15 cellular contexts compared by ENCODE assay signal in genomic region chr15:74050127-74050526, GRCh38. TPM values are rescaled to one million over a fixed set of nuclear protein-coding genes. Genes with fewer than 3 reads are reported as not detected.
DNase-seq lines count a peak whose midpoint lies in the region; TF ChIP-seq lines count a peak whose summit lies in the region.
"Had no signal": no experiment of that assay in that cellular context is flagged by ENCODE, and none has a peak within 500 bp of the region (broad histone marks: within the 10 kb centered on the region; RNA-seq: fewer than 3 reads in every experiment).

No MANE protein-coding gene starts in this region.

- H3K79me2 ChIP-seq in osteoblast (ENCODE audit: insufficient read depth, low read length) = no peaks in the 10 kb centered on the region

- H3K36me3 Mint-ChIP-seq in HFFc6 (ENCODE audit: low read depth) = no peaks in the 10 kb centered on the region
- H3K36me3 Mint-ChIP-seq in chondrocyte (ENCODE audit: low read depth) = no peaks in the 10 kb centered on the region
- H3K36me3 Mint-ChIP-seq: stimulated activated effector memory CD8-positive, alpha-beta T cell treated with anti-CD3 and anti-CD28 coated beads, Interleukin-12 subunit alpha, Interleukin-12 subunit beta, amount 100 ng/mL, for 72 hours had no signal

- H3K4me3 ChIP-seq in A673 (ENCODE audit: low read depth, low read length, poor library complexity, severe bottlenecking) (no peak overlapping the region), osteoblast (ENCODE audit: insufficient read depth, low read length) (no peak overlapping the region), brain microvascular endothelial cell (ENCODE audit: low read depth, low read length) (no peak overlapping the region)
- H3K4me3 ChIP-seq: BLaER1 treated with 17β-estradiol and CSF1 and Interleukin-3, amounts not matched to agents 10 nM and 100 nM had no signal

- H3K36me3 ChIP-seq in A673 (ENCODE audit: insufficient read depth, low read length, poor library complexity, severe bottlenecking) (no peaks in the 10 kb centered on the region), osteoblast (ENCODE audit: insufficient read depth, low read length) (no peaks in the 10 kb centered on the region), brain microvascular endothelial cell (replicated peaks) (no peaks in the 10 kb centered on the region)
- H3K36me3 ChIP-seq: BLaER1 treated with 17β-estradiol and CSF1 and Interleukin-3, amounts not matched to agents 10 nM and 100 nM had no signal

- in situ Hi-C loops in brain microvascular endothelial cell (cut with HindIII; ENCODE audit: low pct_ligation_motif_present, low sequenced_read_pairs) = no loop called here

- H3K9me3 ChIP-seq in A673 (ENCODE audit: low read depth, low read length, poor library complexity, severe bottlenecking) (no peaks in the 10 kb centered on the region), osteoblast (ENCODE audit: low read depth, low read length) (no peaks in the 10 kb centered on the region)
- H3K9me3 ChIP-seq: BLaER1 treated with 17β-estradiol and CSF1 and Interleukin-3, amounts not matched to agents 10 nM and 100 nM had no signal

- POLR2A ChIA-PET in A673 (lab: Charles Lee; ENCODE audit: low non-redundant PET) = no interaction called here

- CTCF ChIA-PET in A673 (lab: Charles Lee) = interaction anchor here (2.2 kb wide), 1 partner anchor 77 kb away, joined by 18 read pairs; no protein-coding TSS in a partner anchor

- H3K27ac Mint-ChIP-seq in HFFc6 (peak overlapping the region; percentile 86), chondrocyte (ENCODE audit: unreplicated experiment) (peak overlapping the region; percentile 8)
- H3K27ac Mint-ChIP-seq: stimulated activated effector memory CD8-positive, alpha-beta T cell treated with anti-CD3 and anti-CD28 coated beads, Interleukin-12 subunit alpha, Interleukin-12 subunit beta, amount 100 ng/mL, for 72 hours had no signal

- H4K20me1 ChIP-seq in osteoblast (ENCODE audit: insufficient read depth, low read length) = no peaks in the 10 kb centered on the region

- no TSS peak for BruUV-seq in A673 (replicated peaks; lab: Mats Ljungman, UMichigan)

- H3K9me3 Mint-ChIP-seq in HFFc6 (no peaks in the 10 kb centered on the region), chondrocyte (ENCODE audit: low read depth) (no peaks in the 10 kb centered on the region)
- H3K9me3 Mint-ChIP-seq: dendritic cell treated with granulocyte-macrophage colony-stimulating factor and Interleukin-4, amounts not matched to agents 40 ng/mL and 50 ng/mL, for 4 days; stimulated activated effector memory CD8-positive, alpha-beta T cell treated with anti-CD3 and anti-CD28 coated beads, Interleukin-12 subunit alpha, Interleukin-12 subunit beta, amount 100 ng/mL, for 72 hours had no signal

- H3K27ac ChIP-seq in A673 (ENCODE audit: low read depth, low read length, poor library complexity, severe bottlenecking) (no peak overlapping the region), osteoblast (ENCODE audit: low read depth, low read length) (peak overlapping the region; percentile 81), brain microvascular endothelial cell (no peak overlapping the region)

- H2AFZ ChIP-seq in osteoblast (ENCODE audit: low read length) = no peak overlapping the region

- H3K27me3 ChIP-seq in A673 (replicated peaks; ENCODE audit: insufficient read depth, low read depth, low read length, poor library complexity) (no peaks in the 10 kb centered on the region), osteoblast (ENCODE audit: insufficient read depth, low read length) (no peaks in the 10 kb centered on the region), brain microvascular endothelial cell (replicated peaks) (no peaks in the 10 kb centered on the region)
- H3K27me3 ChIP-seq: BLaER1 treated with 17β-estradiol and CSF1 and Interleukin-3, amounts not matched to agents 10 nM and 100 nM had no signal

- no peak overlapping the region for H3K4me2 ChIP-seq in osteoblast (ENCODE audit: insufficient read depth, low read length)

- intact Hi-C loops in A673 (cut with micrococcal nuclease; ENCODE audit: unreplicated experiment) = no loop called here

- DNase-seq in A673 (ENCODE audit: low spot score) (peak; percentile 44), HFFc6 (no peak), chondrocyte (ENCODE audit: low spot score) (no peak), osteoblast (ENCODE audit: insufficient read length, low spot score, missing footprints) (peak; percentile 60), brain microvascular endothelial cell (no peak), EL (no peak), CD1c-positive myeloid dendritic cell (ENCODE audit: extremely low spot score) (no peak), GM20000 (ENCODE audit: low spot score) (no peak)
- DNase-seq: activated CD4-positive, CD25-positive, alpha-beta regulatory T cell; amniotic stem cell; NCI-H1105 treated with DMSO at 0.1 percent for 48 hours; stimulated activated CD4-positive, alpha-beta T cell treated with anti-CD3 and anti-CD28 coated beads, Interleukin-4, amount 100 ng/mL, for 1 hour had no signal

- H3K27me3 Mint-ChIP-seq in HFFc6 (ENCODE audit: insufficient read depth) = peaks cover 2% of the 10 kb centered on the region
- H3K27me3 Mint-ChIP-seq in chondrocyte (ENCODE audit: low read depth) = no peaks in the 10 kb centered on the region

- H3K4me1 ChIP-seq in A673 (ENCODE audit: insufficient read depth, low read length, poor library complexity, severe bottlenecking) = no peaks in the 10 kb centered on the region
- H3K4me1 ChIP-seq in osteoblast (ENCODE audit: insufficient read depth, low read length) = peaks cover 43% of the 10 kb centered on the region

- TF ChIP-seq CTCF in A673 (conservative IDR thresholded peaks at IDR 0.05; ENCODE audit: low read depth, low read length) (no peak), HFFc6 (IDR thresholded peaks at IDR 0.05) (no peak), chondrocyte (IDR thresholded peaks at IDR 0.05) (no peak), osteoblast (IDR thresholded peaks at IDR 0.05; ENCODE audit: extremely low read depth, low read depth, low read length) (no peak), brain microvascular endothelial cell (IDR thresholded peaks at IDR 0.05; ENCODE audit: low read depth, low read length, missing control alignments) (no peak), GM20000 (IDR thresholded peaks at IDR 0.05; ENCODE audit: extremely low read depth, missing control alignments) (no peak)

- peaks cover 49% of the 10 kb centered on the region for H3K4me1 Mint-ChIP-seq in HFFc6 (ENCODE audit: low read depth)
- H3K4me1 Mint-ChIP-seq in chondrocyte (ENCODE audit: low read depth) = peaks cover 70% of the 10 kb centered on the region

- H3K4me3 Mint-ChIP-seq in HFFc6 (no peak overlapping the region), chondrocyte (ENCODE audit: unreplicated experiment) (no peak overlapping the region)
- H3K4me3 Mint-ChIP-seq: stimulated activated effector memory CD8-positive, alpha-beta T cell treated with anti-CD3 and anti-CD28 coated beads, Interleukin-12 subunit alpha, Interleukin-12 subunit beta, amount 100 ng/mL, for 72 hours had no signal

RNA-seq across cellular contexts. Expression of gene GOLGA6A, which starts 32.2 kb away (rescaled TPM):
- total RNA-seq in A673 (2021) (not detected in 2 replicates), chondrocyte (0.12 to 0.46 TPM in 2 of 3 replicates, not detected in the other), osteoblast (under 0.01 TPM in 1 of 2 replicates, not detected in the other)
- not detected for total RNA-seq in HFFc6 (2021; fragmentation: NEBNext Ultra II Directional; extraction: Animal tissue kit (Norgen Biotek cat#: 25700))

RNA-seq across cellular contexts. Expression of gene PML, which starts 55.6 kb away (rescaled TPM):
- total RNA-seq in A673 (2021) (39.7 and 40.0 TPM in 2 replicates), chondrocyte (38.8 to 44.3 TPM (median 40.0 TPM) in 3 replicates), osteoblast (46.7 and 50.7 TPM in 2 replicates)
- 10 to 100 TPM; 45.2 to 51.8 (median 47.5) TPM for total RNA-seq in HFFc6 (2021; fragmentation: NEBNext Ultra II Directional; extraction: Animal tissue kit (Norgen Biotek cat#: 25700))

RNA-seq across cellular contexts. Expression of gene STOML1, which starts 58.0 kb away (rescaled TPM):
- 7.3 and 10.3 TPM in 2 replicates for total RNA-seq in A673 (2021)
- total RNA-seq in HFFc6 (2021; fragmentation: NEBNext Ultra II Directional; extraction: Animal tissue kit (Norgen Biotek cat#: 25700)) = 10 to 100 TPM; 21.4 to 30.6 (median 24.7) TPM
- total RNA-seq in chondrocyte = 18.0 to 26.4 TPM (median 18.9 TPM) in 3 replicates
- total RNA-seq in osteoblast = 14.1 and 15.0 TPM in 2 replicates

Comparison
In these comparisons a context has a peak if more than half of its experiments do, and no peak if none do; other contexts are left out.
1. DNase-seq: peak in A673 (single experiment) and osteoblast (single experiment); none in HFFc6 (single experiment), chondrocyte (single experiment), brain microvascular endothelial cell (single experiment), EL (single experiment), CD1c-positive myeloid dendritic cell (single experiment) and GM20000 (single experiment).